In genomic region chr20:53660947-53661381, GRCh38 we compare ENCODE assay signal across 10 cellular contexts.
A peak's percentile ranks its signal among the peaks of the same experiment; 100 is the strongest.
DNase-seq lines count a peak whose midpoint lies in the region; ATAC-seq, FAIRE-seq and TF ChIP-seq lines count a peak whose summit lies in the region.
"Had no signal": no experiment of that assay in that cellular context is flagged by ENCODE, and none has a peak within 500 bp of the region (broad histone marks: within the 10 kb centered on the region; RNA-seq: fewer than 3 reads in every experiment).

No MANE protein-coding gene starts in this region.

- peak overlapping the region; percentile 91 to 97 for H3K27ac Mint-ChIP-seq in T-cell
- peak overlapping the region; percentile 92 for H3K27ac Mint-ChIP-seq in stimulated activated memory B cell treated with anti-CD40 and anti-IgM and Interleukin-4, amounts not matched to agents 10 μg/mL and 1 μg/mL and 100 μg/mL, for 72 hours

- intact Hi-C loops in heart right ventricle (cut with DNase I) = no loop called here

- peak overlapping the region in 3 of 10 donors; percentile 54 to 56 (median 56) for H3K4me3 ChIP-seq in heart right ventricle

- TF ChIP-seq CTCF in GM20000 (IDR thresholded peaks at IDR 0.05; ENCODE audit: extremely low read depth, missing control alignments) (no peak), heart right ventricle (IDR thresholded peaks at IDR 0.05) (no peak)

- 56 to 66% methylated on average over 6 of the region's 6 CpGs for WGBS in heart right ventricle, 2 donors

- FAIRE-seq in urothelium cell line (lab: Jason Lieb, UNC) = no peak
- FAIRE-seq: bronchial epithelial cell had no signal

- no peaks in the 10 kb centered on the region for H3K9me3 Mint-ChIP-seq in T-cell
- H3K9me3 Mint-ChIP-seq in stimulated activated memory B cell treated with anti-CD40 and anti-IgM and Interleukin-4, amounts not matched to agents 10 μg/mL and 1 μg/mL and 100 μg/mL, for 72 hours = no peaks in the 10 kb centered on the region

- H3K9me3 ChIP-seq in heart right ventricle = no peaks in the 10 kb centered on the region

- no peaks in the 10 kb centered on the region for H3K36me3 ChIP-seq in heart right ventricle

- no peaks in the 10 kb centered on the region for H3K27me3 Mint-ChIP-seq in T-cell
- no peaks in the 10 kb centered on the region for H3K27me3 Mint-ChIP-seq in stimulated activated memory B cell treated with anti-CD40 and anti-IgM and Interleukin-4, amounts not matched to agents 10 μg/mL and 1 μg/mL and 100 μg/mL, for 72 hours

- ATAC-seq in T-cell (replicated peaks in 1 of 4) = peak; percentile 16 to 61 (median 36)
- peak in 5 of 8 donors; percentile 6 to 35 (median 23) for ATAC-seq in heart right ventricle
- no peak for ATAC-seq in stimulated activated memory B cell treated with anti-CD40 and anti-IgM and Interleukin-4, amounts not matched to agents 10 μg/mL and 1 μg/mL and 100 μg/mL, for 72 hours

- H3K27me3 ChIP-seq in heart right ventricle = no peaks in the 10 kb centered on the region

- H3K27ac ChIP-seq in heart right ventricle = peak overlapping the region; percentile 23 to 85 (median 58)

- DNase-seq in GM20000 (ENCODE audit: low spot score) (peak; percentile 51), T-cell (peak in 5 of 34 experiments; percentile 2 to 23 (median 9)), heart right ventricle (no peak), urothelium cell line (ENCODE audit: low spot score) (no peak), SKM-1 treated with dmso at 0.1 percent for 144 hours (lab: John Stamatoyannopoulos, UW; ENCODE audit: unreplicated experiment) (no peak), ureter (ENCODE audit: low spot score) (no peak), NCI-H526 (lab: John Stamatoyannopoulos, UW) (no peak)
- DNase-seq: GOT3 had no signal

- H3K4me3 Mint-ChIP-seq in T-cell = peak overlapping the region; percentile 84 to 89 (median 87)
- peak overlapping the region; percentile 52 for H3K4me3 Mint-ChIP-seq in stimulated activated memory B cell treated with anti-CD40 and anti-IgM and Interleukin-4, amounts not matched to agents 10 μg/mL and 1 μg/mL and 100 μg/mL, for 72 hours

- peaks cover 0 to 58% (median 28%) of the 10 kb centered on the region in 9 donors for H3K4me1 ChIP-seq in heart right ventricle

- peaks cover 57 to 62% (median 58%) of the 10 kb centered on the region in 3 donors for H3K4me1 Mint-ChIP-seq in T-cell
- H3K4me1 Mint-ChIP-seq in stimulated activated memory B cell treated with anti-CD40 and anti-IgM and Interleukin-4, amounts not matched to agents 10 μg/mL and 1 μg/mL and 100 μg/mL, for 72 hours = peaks cover 44% of the 10 kb centered on the region

- POLR2A ChIA-PET in T-cell (lab: Charles Lee) = interaction anchor here (0.6 to 0.9 kb wide), 4 partner anchors 9 to 207 kb away, joined by 3 to 9 read pairs (median 3); no protein-coding TSS in a partner anchor

- no peaks in the 10 kb centered on the region for H3K36me3 Mint-ChIP-seq in T-cell
- H3K36me3 Mint-ChIP-seq in stimulated activated memory B cell treated with anti-CD40 and anti-IgM and Interleukin-4, amounts not matched to agents 10 μg/mL and 1 μg/mL and 100 μg/mL, for 72 hours = no peaks in the 10 kb centered on the region

- CTCF ChIA-PET in T-cell (lab: Charles Lee) = interaction anchor here (0.5 to 1.6 kb wide), 5 partner anchors 17 to 211 kb away, joined by 3 to 5 read pairs (median 5); no protein-coding TSS in a partner anchor
